ENCODE assay signal across 7 cellular contexts in genomic region chr3:193196746-193197145, GRCh38. TPM values are rescaled to one million over a fixed set of nuclear protein-coding genes. Genes with fewer than 3 reads are reported as not detected.
"Had no signal": no experiment of that assay in that cellular context is flagged by ENCODE, and none has a peak within 500 bp of the region (broad histone marks: within the 10 kb centered on the region; RNA-seq: fewer than 3 reads in every experiment).

No MANE protein-coding gene starts in this region.

- H3K4me3 ChIP-seq: GM23248, HAP-1 had no signal

- H3K36me3 ChIP-seq: HAP-1 had no signal

- H3K9me3 ChIP-seq: HAP-1 had no signal

- ATAC-seq: HCT116 had no signal

- DNase-seq: GM23248, GOT3, H7, HFFc6, IMR-90 had no signal

RNA-seq across cellular contexts. Expression of gene PLAAT1, which starts 44.3 kb away (rescaled TPM):
- total RNA-seq: GM23248, HFFc6 had no signal
